ENCODE assay signal across 1 cellular context in the genomic region with DNA sequence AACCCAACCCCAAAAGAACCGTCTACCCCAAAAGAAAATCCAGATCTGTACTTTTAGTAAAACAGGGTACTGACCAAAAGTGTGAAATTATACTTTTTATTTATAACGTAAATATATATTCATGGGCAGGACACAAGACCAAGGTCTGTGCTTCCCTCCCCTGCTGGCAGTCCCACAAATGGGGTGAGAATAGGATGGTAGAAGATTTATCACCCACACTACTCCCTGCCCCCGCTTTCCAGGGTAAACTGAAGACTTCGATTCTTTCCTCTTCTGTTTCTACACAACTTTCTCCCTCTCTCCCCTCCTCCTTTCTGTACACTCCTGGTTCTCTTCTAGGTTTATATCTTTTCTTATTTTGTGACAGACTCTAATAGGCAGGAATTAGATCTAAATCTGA.
TF ChIP-seq lines count a peak whose summit lies in the region.

No MANE protein-coding gene starts in this region.

TF ChIP-seq in A549, 52 proteins besides CTCF, POLR2A, EP300 and RAD21 (continued from another document):
- TF ChIP-seq E2F6 (IDR thresholded peaks at IDR 0.05; ENCODE audit: borderline replicate concordance, low read depth): no peak
- TF ChIP-seq, protein P1, sequence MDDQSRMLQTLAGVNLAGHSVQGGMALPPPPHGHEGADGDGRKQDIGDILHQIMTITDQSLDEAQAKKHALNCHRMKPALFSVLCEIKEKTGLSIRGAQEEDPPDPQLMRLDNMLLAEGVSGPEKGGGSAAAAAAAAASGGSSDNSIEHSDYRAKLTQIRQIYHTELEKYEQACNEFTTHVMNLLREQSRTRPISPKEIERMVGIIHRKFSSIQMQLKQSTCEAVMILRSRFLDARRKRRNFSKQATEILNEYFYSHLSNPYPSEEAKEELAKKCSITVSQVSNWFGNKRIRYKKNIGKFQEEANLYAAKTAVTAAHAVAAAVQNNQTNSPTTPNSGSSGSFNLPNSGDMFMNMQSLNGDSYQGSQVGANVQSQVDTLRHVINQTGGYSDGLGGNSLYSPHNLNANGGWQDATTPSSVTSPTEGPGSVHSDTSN (IDR thresholded peaks at IDR 0.05): no peak
- no peak for TF ChIP-seq BHLHE40 (IDR thresholded peaks at IDR 0.05; ENCODE audit: low read depth, low read length)
- TF ChIP-seq, protein P2, sequence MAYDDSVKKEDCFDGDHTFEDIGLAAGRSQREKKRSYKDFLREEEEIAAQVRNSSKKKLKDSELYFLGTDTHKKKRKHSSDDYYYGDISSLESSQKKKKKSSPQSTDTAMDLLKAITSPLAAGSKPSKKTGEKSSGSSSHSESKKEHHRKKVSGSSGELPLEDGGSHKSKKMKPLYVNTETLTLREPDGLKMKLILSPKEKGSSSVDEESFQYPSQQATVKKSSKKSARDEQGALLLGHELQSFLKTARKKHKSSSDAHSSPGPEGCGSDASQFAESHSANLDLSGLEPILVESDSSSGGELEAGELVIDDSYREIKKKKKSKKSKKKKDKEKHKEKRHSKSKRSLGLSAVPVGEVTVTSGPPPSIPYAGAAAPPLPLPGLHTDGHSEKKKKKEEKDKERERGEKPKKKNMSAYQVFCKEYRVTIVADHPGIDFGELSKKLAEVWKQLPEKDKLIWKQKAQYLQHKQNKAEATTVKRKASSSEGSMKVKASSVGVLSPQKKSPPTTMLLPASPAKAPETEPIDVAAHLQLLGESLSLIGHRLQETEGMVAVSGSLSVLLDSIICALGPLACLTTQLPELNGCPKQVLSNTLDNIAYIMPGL (CRISPR knock-in tag; IDR thresholded peaks at IDR 0.05; ENCODE audit: borderline replicate concordance): no peak
- 0 out of 2 replicates have a peak, but pooled peaks have one; percentile 45 for TF ChIP-seq RNF2 (IDR thresholded peaks at IDR 0.05; ENCODE audit: borderline replicate concordance, low read depth)
- TF ChIP-seq ZFP36 (IDR thresholded peaks at IDR 0.05; ENCODE audit: borderline replicate concordance, partially characterized antibody): no peak
- no peak for TF ChIP-seq KDM5A (IDR thresholded peaks at IDR 0.05)
- TF ChIP-seq HEYL (CRISPR knock-in tag; IDR thresholded peaks at IDR 0.05): no peak
- TF ChIP-seq, protein P3, sequence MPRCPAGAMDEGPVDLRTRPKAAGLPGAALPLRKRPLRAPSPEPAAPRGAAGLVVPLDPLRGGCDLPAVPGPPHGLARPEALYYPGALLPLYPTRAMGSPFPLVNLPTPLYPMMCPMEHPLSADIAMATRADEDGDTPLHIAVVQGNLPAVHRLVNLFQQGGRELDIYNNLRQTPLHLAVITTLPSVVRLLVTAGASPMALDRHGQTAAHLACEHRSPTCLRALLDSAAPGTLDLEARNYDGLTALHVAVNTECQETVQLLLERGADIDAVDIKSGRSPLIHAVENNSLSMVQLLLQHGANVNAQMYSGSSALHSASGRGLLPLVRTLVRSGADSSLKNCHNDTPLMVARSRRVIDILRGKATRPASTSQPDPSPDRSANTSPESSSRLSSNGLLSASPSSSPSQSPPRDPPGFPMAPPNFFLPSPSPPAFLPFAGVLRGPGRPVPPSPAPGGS (IDR thresholded peaks at IDR 0.05): no peak
- TF ChIP-seq ZC3H11A (IDR thresholded peaks at IDR 0.05): no peak
- TF ChIP-seq CBX8 (IDR thresholded peaks at IDR 0.05): 0 out of 2 replicates have a peak, but pooled peaks have one; percentile 25
- no peak for TF ChIP-seq CHD2 (IDR thresholded peaks at IDR 0.05; ENCODE audit: low read length, partially characterized antibody)
